In genomic region chr4:139607302-139608060, GRCh38 we compare ENCODE assay signal across 17 cellular contexts. TPM values are rescaled to one million over a fixed set of nuclear protein-coding genes. Genes with fewer than 3 reads are reported as not detected.
DNase-seq lines count a peak whose midpoint lies in the region; ATAC-seq and TF ChIP-seq lines count a peak whose summit lies in the region.
"Had no signal": no experiment of that assay in that cellular context is flagged by ENCODE, and none has a peak within 500 bp of the region (broad histone marks: within the 10 kb centered on the region; RNA-seq: fewer than 3 reads in every experiment).

No MANE protein-coding gene starts in this region.

- in situ Hi-C loops in HAP-1 (cut with MboI; ENCODE audit: low sequenced_read_pairs) (loop anchor here (10.0 kb wide), 1 partner anchor 47 kb away; no protein-coding TSS in a partner anchor), transverse colon (cut with MboI; ENCODE audit: low pct_ligation_motif_present in 1 of 4, low pct_unique_long_range_greater_than_20kb in 1 of 4, low sequenced_read_pairs in 3 of 4) (no loop called here)

- H3K9me3 Mint-ChIP-seq in activated T-cell treated with anti-CD3 and anti-CD28 coated beads, Interleukin-2, amount 50 U/mL, for 4 hours = no peaks in the 10 kb centered on the region
- no peaks in the 10 kb centered on the region for H3K9me3 Mint-ChIP-seq in Caco-2 (ENCODE audit: unreplicated experiment)
- peaks cover 12% of the 10 kb centered on the region for H3K9me3 Mint-ChIP-seq in activated CD4-positive, alpha-beta T cell treated with anti-CD3 and anti-CD28 coated beads, Interleukin-2, amount 10 ng/mL, durations not matched to agents 24 days and 14 days

- no peak overlapping the region for H2BK15ac ChIP-seq in mesendoderm (replicated peaks; ENCODE audit: low read depth)

- POLR2A ChIA-PET in A673 (lab: Charles Lee; ENCODE audit: low non-redundant PET) (interaction anchor here (0.6 kb wide), 1 partner anchor 58 kb away, joined by 3 read pairs; no protein-coding TSS in a partner anchor), Caco-2 (lab: Charles Lee) (no interaction called here)

- no peaks in the 10 kb centered on the region for H3K27me3 ChIP-seq in A673 (replicated peaks; ENCODE audit: insufficient read depth, low read depth, low read length, poor library complexity)
- H3K27me3 ChIP-seq in HAP-1 (ENCODE audit: low read depth) = no peaks in the 10 kb centered on the region
- no peaks in the 10 kb centered on the region for H3K27me3 ChIP-seq in mesendoderm (ENCODE audit: insufficient read depth, low read length, poor library complexity)
- H3K27me3 ChIP-seq in transverse colon = no peaks in the 10 kb centered on the region
- H3K27me3 ChIP-seq in Caco-2 (replicated peaks; ENCODE audit: control insufficient read depth, insufficient read depth, low read length) = no peaks in the 10 kb centered on the region
- H3K27me3 ChIP-seq: adrenal gland, SJSA1, upper lobe of right lung had no signal

- no peak overlapping the region for H2BK5ac ChIP-seq in mesendoderm (ENCODE audit: low read length)

- H3K4me2 ChIP-seq in mesendoderm (ENCODE audit: low read length) = no peak overlapping the region

- WGBS in mesendoderm (ENCODE audit: extremely low coverage, insufficient coverage, low lambda C conversion rate) = no CpG with 5 or more reads among the region's 5 CpGs
- 60 to 72% methylated on average over 4 to 5 of the region's 5 CpGs for WGBS in transverse colon (ENCODE audit: low coverage in 1 of 2), 2 donors

- no peaks in the 10 kb centered on the region for H3K79me1 ChIP-seq in mesendoderm (ENCODE audit: low read length)

- H3K4me3 ChIP-seq in A673 (ENCODE audit: low read depth, low read length, poor library complexity, severe bottlenecking) = no peak overlapping the region
- H3K4me3 ChIP-seq in HAP-1 = peak overlapping the region; percentile 27
- no peak overlapping the region for H3K4me3 ChIP-seq in mesendoderm (ENCODE audit: low read length)
- H3K4me3 ChIP-seq in transverse colon = no peak overlapping the region
- H3K4me3 ChIP-seq in Caco-2 (ENCODE audit: low read depth, low read length) = no peak overlapping the region
- H3K4me3 ChIP-seq: SJSA1, upper lobe of right lung had no signal

- H3K4me3 Mint-ChIP-seq in activated T-cell treated with anti-CD3 and anti-CD28 coated beads, Interleukin-2, amount 50 U/mL, for 4 hours = no peak overlapping the region
- no peak overlapping the region for H3K4me3 Mint-ChIP-seq in Caco-2 (ENCODE audit: unreplicated experiment)
- H3K4me3 Mint-ChIP-seq in activated CD4-positive, alpha-beta T cell treated with anti-CD3 and anti-CD28 coated beads, Interleukin-2, amount 10 ng/mL, durations not matched to agents 24 days and 14 days = no peak overlapping the region

- no peak for TF ChIP-seq CTCF in A673 (conservative IDR thresholded peaks at IDR 0.05; ENCODE audit: low read depth, low read length)
- no peak for TF ChIP-seq CTCF in transverse colon (IDR thresholded peaks at IDR 0.05)
- no peak for TF ChIP-seq CTCF in Caco-2 (IDR thresholded peaks at IDR 0.05; ENCODE audit: insufficient read depth in 1 of 2, low read depth in 1 of 2, low read length in 1 of 2, severe bottlenecking in 1 of 2, unreplicated experiment in 1 of 2)

- H3K36me3 ChIP-seq in A673 (ENCODE audit: insufficient read depth, low read length, poor library complexity, severe bottlenecking) = no peaks in the 10 kb centered on the region
- H3K36me3 ChIP-seq in HAP-1 (replicated peaks) = no peaks in the 10 kb centered on the region
- no peaks in the 10 kb centered on the region for H3K36me3 ChIP-seq in mesendoderm (ENCODE audit: control insufficient read depth, insufficient read depth, low read length)
- no peaks in the 10 kb centered on the region for H3K36me3 ChIP-seq in transverse colon
- no peaks in the 10 kb centered on the region for H3K36me3 ChIP-seq in Caco-2 (ENCODE audit: control insufficient read depth, insufficient read depth, low read length)
- H3K36me3 ChIP-seq: adrenal gland, SJSA1, upper lobe of right lung had no signal

- no peak overlapping the region for H4K5ac ChIP-seq in mesendoderm (ENCODE audit: low read length)

- TF ChIP-seq EP300 in transverse colon (IDR thresholded peaks at IDR 0.05; ENCODE audit: low read depth) = no peak

- H3K18ac ChIP-seq in mesendoderm (ENCODE audit: low read length) = peak overlapping the region; percentile 54

- no peak overlapping the region for H3K4ac ChIP-seq in mesendoderm (ENCODE audit: low read depth, low read length)

- no peak for ATAC-seq in activated T-cell treated with anti-CD3 and anti-CD28 coated beads, Interleukin-2, amount 50 U/mL, for 4 hours

- H3K56ac ChIP-seq in mesendoderm (ENCODE audit: low read length) = no peak overlapping the region

- no peak for TF ChIP-seq POLR2A in transverse colon (IDR thresholded peaks at IDR 0.05)

- H3K27ac ChIP-seq in A673 (ENCODE audit: low read depth, low read length, poor library complexity, severe bottlenecking) (peak overlapping the region; percentile 74), mesendoderm (ENCODE audit: low read depth, low read length) (no peak overlapping the region), transverse colon (no peak overlapping the region)
- H3K27ac ChIP-seq: adrenal gland, SJSA1, upper lobe of right lung had no signal

- no peak overlapping the region for H4K8ac ChIP-seq in mesendoderm (ENCODE audit: low read depth, low read length)

- H2AK5ac ChIP-seq in mesendoderm (ENCODE audit: low read length) = no peak overlapping the region

- H3K9ac ChIP-seq in mesendoderm (ENCODE audit: low read length) = no peak overlapping the region

- no peak overlapping the region for H3K27ac Mint-ChIP-seq in Caco-2 (ENCODE audit: unreplicated experiment)
- H3K27ac Mint-ChIP-seq in activated CD4-positive, alpha-beta T cell treated with anti-CD3 and anti-CD28 coated beads, Interleukin-2, amount 10 ng/mL, durations not matched to agents 24 days and 14 days = no peak overlapping the region
- H3K27ac Mint-ChIP-seq: activated CD4-positive, alpha-beta T cell treated with anti-CD3 and anti-CD28 coated beads, Interleukin-2, amount 10 ng/mL, durations not matched to agents 7 days and 5 days had no signal

- H3K36me3 Mint-ChIP-seq in activated T-cell treated with anti-CD3 and anti-CD28 coated beads, Interleukin-2, amount 50 U/mL, for 4 hours (ENCODE audit: insufficient read depth) = no peaks in the 10 kb centered on the region
- no peaks in the 10 kb centered on the region for H3K36me3 Mint-ChIP-seq in Caco-2 (ENCODE audit: insufficient read depth, unreplicated experiment)
- H3K36me3 Mint-ChIP-seq in activated CD4-positive, alpha-beta T cell treated with anti-CD3 and anti-CD28 coated beads, Interleukin-2, amount 10 ng/mL, durations not matched to agents 24 days and 14 days (ENCODE audit: low read depth) = peaks cover 2% of the 10 kb centered on the region

- CTCF ChIA-PET in A673 (lab: Charles Lee) (interaction anchor here (0.6 to 1.5 kb wide), 2 partner anchors 26 to 753 kb away, joined by 5 read pairs; no protein-coding TSS in a partner anchor), Caco-2 (lab: Charles Lee) (interaction anchor here (1.0 kb wide), 2 partner anchors 26 to 51 kb away, joined by 3 to 5 read pairs; no protein-coding TSS in a partner anchor)

- H3K9me3 ChIP-seq in A673 (ENCODE audit: low read depth, low read length, poor library complexity, severe bottlenecking) = no peaks in the 10 kb centered on the region
- no peaks in the 10 kb centered on the region for H3K9me3 ChIP-seq in HAP-1
- no peaks in the 10 kb centered on the region for H3K9me3 ChIP-seq in transverse colon
- H3K9me3 ChIP-seq in Caco-2 = no peaks in the 10 kb centered on the region
- H3K9me3 ChIP-seq: adrenal gland, SJSA1, upper lobe of right lung had no signal

- peaks cover 15% of the 10 kb centered on the region for H3K4me1 Mint-ChIP-seq in activated T-cell treated with anti-CD3 and anti-CD28 coated beads, Interleukin-2, amount 50 U/mL, for 4 hours (ENCODE audit: low read depth)
- peaks cover 30% of the 10 kb centered on the region for H3K4me1 Mint-ChIP-seq in Caco-2 (ENCODE audit: low read depth, unreplicated experiment)
- peaks cover 14% of the 10 kb centered on the region for H3K4me1 Mint-ChIP-seq in activated CD4-positive, alpha-beta T cell treated with anti-CD3 and anti-CD28 coated beads, Interleukin-2, amount 10 ng/mL, durations not matched to agents 24 days and 14 days

- intact Hi-C loops in A673 (cut with micrococcal nuclease; ENCODE audit: unreplicated experiment) (no loop called here), transverse colon (cut with DNase I; ENCODE audit: low total_unique reads) (no loop called here), Caco-2 (cut with micrococcal nuclease; ENCODE audit: unreplicated experiment) (no loop called here)
- intact Hi-C loops in activated CD4-positive, alpha-beta T cell treated with anti-CD3 and anti-CD28 coated beads, Interleukin-2, amount 10 ng/mL, durations not matched to agents 24 days and 14 days (cut with micrococcal nuclease) = no loop called here

- DNase-seq in A673 (ENCODE audit: low spot score) (no peak), HAP-1 (ENCODE audit: low spot score in 2 of 2) (peak; percentile 22 to 60), astrocyte of the hippocampus (ENCODE audit: low read depth, low spot score) (peak; percentile 56), mesendoderm (no peak), transverse colon (no peak), Caco-2 (no peak)
- DNase-seq in activated T-cell treated with anti-CD3 and anti-CD28 coated beads, Interleukin-2, amount 50 U/mL, for 4 hours = no peak
- DNase-seq in activated CD4-positive, alpha-beta T cell treated with anti-CD3 and anti-CD28 coated beads, Interleukin-2, amount 10 ng/mL, durations not matched to agents 24 days and 14 days = no peak
- DNase-seq: activated CD4-positive, alpha-beta T cell treated with anti-CD3 and anti-CD28 coated beads, Interleukin-2, amount 10 ng/mL, durations not matched to agents 7 days and 5 days; adrenal gland; cerebellar nuclear complex; DMS 273 treated with DMSO at 0.1 percent for 48 hours; NCI-H1694 treated with DMSO at 0.1 percent for 48 hours; small intestine; stimulated activated naive B cell treated with anti-CD40 and anti-IgM and Interleukin-4, amounts not matched to agents 10 μg/mL and 1 μg/mL and 100 μg/mL, for 72 hours; upper lobe of right lung had no signal

- BruUV-seq in A673 (replicated peaks; lab: Mats Ljungman, UMichigan) = TSS peak; percentile 77
- no TSS peak for BruUV-seq in Caco-2 (replicated peaks; lab: Mats Ljungman, UMichigan)

- H3K27me3 Mint-ChIP-seq in activated T-cell treated with anti-CD3 and anti-CD28 coated beads, Interleukin-2, amount 50 U/mL, for 4 hours (ENCODE audit: low read depth) = peaks cover 9% of the 10 kb centered on the region
- H3K27me3 Mint-ChIP-seq in Caco-2 (ENCODE audit: insufficient read depth, unreplicated experiment) = no peaks in the 10 kb centered on the region
- H3K27me3 Mint-ChIP-seq in activated CD4-positive, alpha-beta T cell treated with anti-CD3 and anti-CD28 coated beads, Interleukin-2, amount 10 ng/mL, durations not matched to agents 24 days and 14 days = peaks cover 8% of the 10 kb centered on the region

- H3K79me2 ChIP-seq in mesendoderm (ENCODE audit: control insufficient read depth, insufficient read depth, low read length) = no peaks in the 10 kb centered on the region

- no peak overlapping the region for H2BK120ac ChIP-seq in mesendoderm (ENCODE audit: low read depth, low read length)

- peaks cover 69% of the 10 kb centered on the region for H3K4me1 ChIP-seq in A673 (ENCODE audit: insufficient read depth, low read length, poor library complexity, severe bottlenecking)
- H3K4me1 ChIP-seq in HAP-1 = peaks cover 51% of the 10 kb centered on the region
- no peaks in the 10 kb centered on the region for H3K4me1 ChIP-seq in mesendoderm (ENCODE audit: control insufficient read depth, low read depth, low read length)
- peaks cover 0 to 5% (median 0%) of the 10 kb centered on the region in 4 donors for H3K4me1 ChIP-seq in transverse colon
- H3K4me1 ChIP-seq in Caco-2 = peaks cover 17% of the 10 kb centered on the region; the same call in 1 of the 2 replicates
- H3K4me1 ChIP-seq: adrenal gland had no signal

- no peak overlapping the region for H3K23ac ChIP-seq in mesendoderm (ENCODE audit: low read length)

RNA-seq across cellular contexts. Expression of gene SETD7, which starts 51.5 kb away (rescaled TPM):
- total RNA-seq in A673 (2021) = 52.8 and 54.6 TPM in 2 replicates
- polyA plus RNA-seq in mesendoderm (2013, experiment 1 of 2) = 10.1 TPM
- polyA plus RNA-seq in mesendoderm (2013, experiment 2 of 2) = 9.5 TPM
- 10 to 100 TPM; 11.1 to 16.6 (median 14.5) TPM for total RNA-seq in activated T-cell treated with anti-CD3 and anti-CD28 coated beads, Interleukin-2, amount 50 U/mL, for 4 hours
- total RNA-seq in transverse colon = 10 to 100 TPM; 19.7 to 31.3 (median 24.8) TPM
- 29.4 and 32.2 TPM in 2 replicates for total RNA-seq in Caco-2 (2022)
- total RNA-seq in activated CD4-positive, alpha-beta T cell treated with anti-CD3 and anti-CD28 coated beads, Interleukin-2, amount 10 ng/mL, durations not matched to agents 24 days and 14 days = 18.5 and 19.6 TPM in 2 replicates

RNA-seq across cellular contexts. Expression of gene MGST2, which starts 58.1 kb away (rescaled TPM):
- 7.0 and 8.6 TPM in 2 replicates for total RNA-seq in A673 (2021)
- polyA plus RNA-seq in mesendoderm (2013, experiment 1 of 2) = 46.4 TPM
- polyA plus RNA-seq in mesendoderm (2013, experiment 2 of 2) = 43.8 TPM
- total RNA-seq in activated T-cell treated with anti-CD3 and anti-CD28 coated beads, Interleukin-2, amount 50 U/mL, for 4 hours = 1 to 10 TPM; 1.5 to 2.2 (median 1.8) TPM
- 10 to 100 TPM in 3 of 4 donors, 1 to 10 TPM in 1; 3.4 to 91.5 (median 39.4) TPM for total RNA-seq in transverse colon
- 81.7 and 88.4 TPM in 2 replicates for total RNA-seq in Caco-2 (2022)
- total RNA-seq in activated CD4-positive, alpha-beta T cell treated with anti-CD3 and anti-CD28 coated beads, Interleukin-2, amount 10 ng/mL, durations not matched to agents 24 days and 14 days = 26.5 and 35.1 TPM in 2 replicates

Comparison
In these comparisons a context has a peak if more than half of its experiments do, and no peak if none do; other contexts are left out.
1. DNase-seq: peak in HAP-1 (2 of 2) and astrocyte of the hippocampus (single experiment); none in A673 (single experiment), mesendoderm (single experiment), activated T-cell treated with anti-CD3 and anti-CD28 coated beads, Interleukin-2, amount 50 U/mL, for 4 hours (single experiment), transverse colon (single experiment), Caco-2 (0 of 2) and activated CD4-positive, alpha-beta T cell treated with anti-CD3 and anti-CD28 coated beads, Interleukin-2, amount 10 ng/mL, durations not matched to agents 24 days and 14 days (single experiment).